Comparison of ENCODE assay signal across 8 cellular contexts in genomic region chr5:138575194-138576015, GRCh38. TPM values are rescaled to one million over a fixed set of nuclear protein-coding genes. Genes with fewer than 3 reads are reported as not detected.
A peak's percentile ranks its signal among the peaks of the same experiment; 100 is the strongest.
DNase-seq lines count a peak whose midpoint lies in the region; ATAC-seq, FAIRE-seq and TF ChIP-seq lines count a peak whose summit lies in the region.

TSS of gene HSPA9 (minus strand) at chr5:138575401. CDS start at chr5:138575318, 83 bp downstream.

- H3K4me1 Mint-ChIP-seq in endothelial cell (ENCODE audit: unreplicated experiment) = peaks cover 19% of the 10 kb centered on the region
- peaks cover 24% of the 10 kb centered on the region for H3K4me1 Mint-ChIP-seq in mesothelial cell of epicardium

- H3K27ac ChIP-seq in OCI-LY7 (ENCODE audit: low read depth, low read length, poor library complexity, severe bottlenecking) = peak within 1 kb of the TSS; percentile 80

- H3K27me3 Mint-ChIP-seq in endothelial cell (ENCODE audit: unreplicated experiment) (peaks cover 1% of the 10 kb centered on the region), mesothelial cell of epicardium (ENCODE audit: low read depth) (no peaks in the 10 kb centered on the region)

- POLR2A ChIA-PET in OCI-LY7 (lab: Charles Lee) = interaction anchor here (0.5 to 2.2 kb wide), 13 partner anchors 9 to 1566 kb away, joined by 3 to 12 read pairs (median 4); partner anchors contain the start of genes ETF1 and SIL1

- DNase-seq in D721Med (ENCODE audit: insufficient read length, low spot score) (peak; percentile 97), HuH-7.5 (ENCODE audit: low spot score) (peak; percentile 96), OCI-LY7 (ENCODE audit: low spot score) (peak; percentile 99), activated T-cell treated with anti-CD3 and anti-CD28 coated beads for 1 hour (ENCODE audit: low read depth) (peak; percentile 92), endothelial cell (ENCODE audit: low spot score) (peak; percentile 95), mesothelial cell of epicardium (ENCODE audit: low spot score in 2 of 2, unreplicated experiment in 2 of 2) (peak; percentile 92 to 94)
- peak; percentile 96 to 97 for DNase-seq in stimulated activated CD8-positive, alpha-beta memory T cell treated with anti-CD3 and anti-CD28 coated beads, Interleukin-15, amount 100 ng/mL, for 48 hours (ENCODE audit: low read depth in 2 of 2)

- CTCF ChIA-PET in OCI-LY7 (lab: Charles Lee; ENCODE audit: unreplicated experiment) = interaction anchor here (0.7 to 1.1 kb wide), 2 partner anchors 11 to 32 kb away, joined by 3 to 5 read pairs; partner anchors contain the start of gene ETF1

- H3K36me3 Mint-ChIP-seq in endothelial cell (ENCODE audit: low read depth, unreplicated experiment) (peaks cover 28% of the 10 kb centered on the region), mesothelial cell of epicardium (peaks cover 14% of the 10 kb centered on the region)

- peak within 1 kb of the TSS; percentile 79 for H3K4me2 ChIP-seq in OCI-LY7 (ENCODE audit: low read length)

- H3K9me2 ChIP-seq in OCI-LY7 (ENCODE audit: insufficient read depth, low read length) = no peaks in the 10 kb centered on the region

- H3K4me3 Mint-ChIP-seq in endothelial cell (ENCODE audit: unreplicated experiment) (peak within 1 kb of the TSS; percentile 99), mesothelial cell of epicardium (peak within 1 kb of the TSS; percentile 96)

- H3K9me3 ChIP-seq in OCI-LY7 (ENCODE audit: low read length) = no peaks in the 10 kb centered on the region

- H3K9me3 Mint-ChIP-seq in endothelial cell (ENCODE audit: unreplicated experiment) (no peaks in the 10 kb centered on the region), mesothelial cell of epicardium (peaks cover 3% of the 10 kb centered on the region)

- intact Hi-C loops in OCI-LY7 (cut with micrococcal nuclease; ENCODE audit: unreplicated experiment) = loop anchor here (1.0 to 10.0 kb wide), 6 partner anchors 32 to 817 kb away; partner anchors contain the start of genes CDC23, ETF1, FAM13B and MATR3

- peaks cover 47% of the 10 kb centered on the region for H3K36me3 ChIP-seq in OCI-LY7 (ENCODE audit: insufficient read depth, low read length)

- ATAC-seq in GM21526 (IDR thresholded peaks at IDR 0.05; ENCODE audit: low FRiP score, unreplicated experiment) = peak; percentile 78

- FAIRE-seq in D721Med (lab: Jason Lieb, UNC) = no peak

- H4K20me1 ChIP-seq in OCI-LY7 (ENCODE audit: insufficient read depth, low read length) = peaks cover 23% of the 10 kb centered on the region

- H3K79me2 ChIP-seq in OCI-LY7 (ENCODE audit: insufficient read depth, low read depth, low read length) = peaks cover 45% of the 10 kb centered on the region

- H3K4me3 ChIP-seq in OCI-LY7 (ENCODE audit: low read depth, low read length, poor library complexity, severe bottlenecking) = peak within 1 kb of the TSS; percentile 95

- peak within 1 kb of the TSS; percentile 79 for H2AFZ ChIP-seq in OCI-LY7 (ENCODE audit: low read length)

- BruUV-seq in OCI-LY7 (replicated peaks; lab: Mats Ljungman, UMichigan) = no TSS peak

- H3K27ac Mint-ChIP-seq in endothelial cell (ENCODE audit: unreplicated experiment) = peak within 1 kb of the TSS; percentile 98
- H3K27ac Mint-ChIP-seq in mesothelial cell of epicardium = peak within 1 kb of the TSS; percentile 100

- no peak for TF ChIP-seq CTCF in D721Med (IDR thresholded peaks at IDR 0.05; ENCODE audit: insufficient read depth, missing control alignments)
- no peak for TF ChIP-seq CTCF in OCI-LY7 (conservative IDR thresholded peaks at IDR 0.05; ENCODE audit: low read length)
- no peak for TF ChIP-seq CTCF in endothelial cell (IDR thresholded peaks at IDR 0.05; ENCODE audit: unreplicated experiment)
- TF ChIP-seq CTCF in mesothelial cell of epicardium (IDR thresholded peaks at IDR 0.05; ENCODE audit: unreplicated experiment) = no peak

- peaks cover 31% of the 10 kb centered on the region for H3K4me1 ChIP-seq in OCI-LY7 (ENCODE audit: insufficient read depth, low read length, poor library complexity, severe bottlenecking)

RNA-seq across cellular contexts. Expression of gene HSPA9, which starts in this region (rescaled TPM):
- total RNA-seq in OCI-LY7 (2014; rRNA removed; shearing (Covaris generic)) = 290 and 326 TPM in 2 replicates
- 314 and 362 TPM in 2 replicates for total RNA-seq in OCI-LY7 (2022)
- total RNA-seq in endothelial cell (ENCODE audit: unreplicated experiment) = 128 TPM
- total RNA-seq in mesothelial cell of epicardium = 157 to 165 TPM (median 160 TPM) in 3 replicates

Comparison
In these comparisons a context has a peak if more than half of its experiments do, and no peak if none do; other contexts are left out.
1. Peak in every context shown above with its lines: DNase-seq, ATAC-seq, H3K4me3 ChIP-seq and H3K27ac ChIP-seq.